In the genomic region with DNA sequence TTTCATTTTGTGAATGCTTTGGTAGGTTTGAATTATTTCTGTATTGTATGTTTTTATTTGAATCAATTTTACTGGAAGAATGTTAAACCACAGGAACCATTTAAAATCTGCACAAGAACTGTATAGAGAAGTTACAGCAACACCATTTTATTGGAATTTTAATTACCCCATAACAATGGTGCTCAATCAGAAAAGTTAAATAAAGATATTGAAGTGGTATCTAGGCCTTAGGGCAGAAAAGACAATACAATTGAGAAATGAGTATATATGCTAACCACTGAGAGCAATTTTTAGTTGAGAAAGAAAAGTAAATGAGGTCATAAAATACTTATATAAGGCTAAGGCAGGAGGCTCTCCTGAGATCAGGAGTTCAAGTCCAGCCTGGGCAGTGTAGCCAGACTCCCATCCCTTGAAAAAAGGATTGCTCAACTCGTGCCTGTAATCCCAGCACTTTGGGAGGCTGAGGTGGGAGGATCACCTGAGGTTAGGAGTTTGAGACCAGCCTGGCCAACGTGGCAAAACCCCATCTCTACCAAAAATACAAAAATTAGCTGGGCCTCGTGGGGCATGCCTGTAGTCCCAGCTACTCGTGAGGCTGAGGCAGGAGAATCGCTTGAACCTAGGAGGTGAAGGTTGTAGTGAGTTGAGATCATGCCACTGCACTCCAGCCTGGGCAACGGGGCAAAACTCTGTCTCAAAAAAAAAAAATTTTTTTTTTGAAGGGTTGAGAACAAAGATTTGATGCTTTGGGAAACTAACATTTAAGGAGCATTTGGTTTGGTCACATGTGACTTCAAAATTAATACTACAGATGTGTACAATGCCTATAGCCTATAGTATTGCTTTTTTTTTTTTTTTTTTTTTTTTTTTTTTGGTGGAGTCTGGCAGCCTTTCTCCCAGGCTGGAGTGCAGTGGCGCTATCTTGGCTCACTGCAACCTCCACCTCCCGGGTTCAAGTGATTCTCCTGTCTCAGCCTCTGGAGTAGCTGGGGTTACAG, we compare ENCODE assay signal across 1 cellular context.
A peak's percentile ranks its signal among the peaks of the same experiment; 100 is the strongest.
TF ChIP-seq lines count a peak whose summit lies in the region.

No MANE protein-coding gene starts in this region.

TF ChIP-seq in K562, 482 proteins besides CTCF, POLR2A, EP300 and RAD21 (continued from another document):
- TF ChIP-seq, protein P1, sequence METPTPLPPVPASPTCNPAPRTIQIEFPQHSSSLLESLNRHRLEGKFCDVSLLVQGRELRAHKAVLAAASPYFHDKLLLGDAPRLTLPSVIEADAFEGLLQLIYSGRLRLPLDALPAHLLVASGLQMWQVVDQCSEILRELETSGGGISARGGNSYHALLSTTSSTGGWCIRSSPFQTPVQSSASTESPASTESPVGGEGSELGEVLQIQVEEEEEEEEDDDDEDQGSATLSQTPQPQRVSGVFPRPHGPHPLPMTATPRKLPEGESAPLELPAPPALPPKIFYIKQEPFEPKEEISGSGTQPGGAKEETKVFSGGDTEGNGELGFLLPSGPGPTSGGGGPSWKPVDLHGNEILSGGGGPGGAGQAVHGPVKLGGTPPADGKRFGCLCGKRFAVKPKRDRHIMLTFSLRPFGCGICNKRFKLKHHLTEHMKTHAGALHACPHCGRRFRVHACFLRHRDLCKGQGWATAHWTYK (CRISPR knock-in tag; IDR thresholded peaks at IDR 0.05) = no peak
- TF ChIP-seq, protein P2, sequence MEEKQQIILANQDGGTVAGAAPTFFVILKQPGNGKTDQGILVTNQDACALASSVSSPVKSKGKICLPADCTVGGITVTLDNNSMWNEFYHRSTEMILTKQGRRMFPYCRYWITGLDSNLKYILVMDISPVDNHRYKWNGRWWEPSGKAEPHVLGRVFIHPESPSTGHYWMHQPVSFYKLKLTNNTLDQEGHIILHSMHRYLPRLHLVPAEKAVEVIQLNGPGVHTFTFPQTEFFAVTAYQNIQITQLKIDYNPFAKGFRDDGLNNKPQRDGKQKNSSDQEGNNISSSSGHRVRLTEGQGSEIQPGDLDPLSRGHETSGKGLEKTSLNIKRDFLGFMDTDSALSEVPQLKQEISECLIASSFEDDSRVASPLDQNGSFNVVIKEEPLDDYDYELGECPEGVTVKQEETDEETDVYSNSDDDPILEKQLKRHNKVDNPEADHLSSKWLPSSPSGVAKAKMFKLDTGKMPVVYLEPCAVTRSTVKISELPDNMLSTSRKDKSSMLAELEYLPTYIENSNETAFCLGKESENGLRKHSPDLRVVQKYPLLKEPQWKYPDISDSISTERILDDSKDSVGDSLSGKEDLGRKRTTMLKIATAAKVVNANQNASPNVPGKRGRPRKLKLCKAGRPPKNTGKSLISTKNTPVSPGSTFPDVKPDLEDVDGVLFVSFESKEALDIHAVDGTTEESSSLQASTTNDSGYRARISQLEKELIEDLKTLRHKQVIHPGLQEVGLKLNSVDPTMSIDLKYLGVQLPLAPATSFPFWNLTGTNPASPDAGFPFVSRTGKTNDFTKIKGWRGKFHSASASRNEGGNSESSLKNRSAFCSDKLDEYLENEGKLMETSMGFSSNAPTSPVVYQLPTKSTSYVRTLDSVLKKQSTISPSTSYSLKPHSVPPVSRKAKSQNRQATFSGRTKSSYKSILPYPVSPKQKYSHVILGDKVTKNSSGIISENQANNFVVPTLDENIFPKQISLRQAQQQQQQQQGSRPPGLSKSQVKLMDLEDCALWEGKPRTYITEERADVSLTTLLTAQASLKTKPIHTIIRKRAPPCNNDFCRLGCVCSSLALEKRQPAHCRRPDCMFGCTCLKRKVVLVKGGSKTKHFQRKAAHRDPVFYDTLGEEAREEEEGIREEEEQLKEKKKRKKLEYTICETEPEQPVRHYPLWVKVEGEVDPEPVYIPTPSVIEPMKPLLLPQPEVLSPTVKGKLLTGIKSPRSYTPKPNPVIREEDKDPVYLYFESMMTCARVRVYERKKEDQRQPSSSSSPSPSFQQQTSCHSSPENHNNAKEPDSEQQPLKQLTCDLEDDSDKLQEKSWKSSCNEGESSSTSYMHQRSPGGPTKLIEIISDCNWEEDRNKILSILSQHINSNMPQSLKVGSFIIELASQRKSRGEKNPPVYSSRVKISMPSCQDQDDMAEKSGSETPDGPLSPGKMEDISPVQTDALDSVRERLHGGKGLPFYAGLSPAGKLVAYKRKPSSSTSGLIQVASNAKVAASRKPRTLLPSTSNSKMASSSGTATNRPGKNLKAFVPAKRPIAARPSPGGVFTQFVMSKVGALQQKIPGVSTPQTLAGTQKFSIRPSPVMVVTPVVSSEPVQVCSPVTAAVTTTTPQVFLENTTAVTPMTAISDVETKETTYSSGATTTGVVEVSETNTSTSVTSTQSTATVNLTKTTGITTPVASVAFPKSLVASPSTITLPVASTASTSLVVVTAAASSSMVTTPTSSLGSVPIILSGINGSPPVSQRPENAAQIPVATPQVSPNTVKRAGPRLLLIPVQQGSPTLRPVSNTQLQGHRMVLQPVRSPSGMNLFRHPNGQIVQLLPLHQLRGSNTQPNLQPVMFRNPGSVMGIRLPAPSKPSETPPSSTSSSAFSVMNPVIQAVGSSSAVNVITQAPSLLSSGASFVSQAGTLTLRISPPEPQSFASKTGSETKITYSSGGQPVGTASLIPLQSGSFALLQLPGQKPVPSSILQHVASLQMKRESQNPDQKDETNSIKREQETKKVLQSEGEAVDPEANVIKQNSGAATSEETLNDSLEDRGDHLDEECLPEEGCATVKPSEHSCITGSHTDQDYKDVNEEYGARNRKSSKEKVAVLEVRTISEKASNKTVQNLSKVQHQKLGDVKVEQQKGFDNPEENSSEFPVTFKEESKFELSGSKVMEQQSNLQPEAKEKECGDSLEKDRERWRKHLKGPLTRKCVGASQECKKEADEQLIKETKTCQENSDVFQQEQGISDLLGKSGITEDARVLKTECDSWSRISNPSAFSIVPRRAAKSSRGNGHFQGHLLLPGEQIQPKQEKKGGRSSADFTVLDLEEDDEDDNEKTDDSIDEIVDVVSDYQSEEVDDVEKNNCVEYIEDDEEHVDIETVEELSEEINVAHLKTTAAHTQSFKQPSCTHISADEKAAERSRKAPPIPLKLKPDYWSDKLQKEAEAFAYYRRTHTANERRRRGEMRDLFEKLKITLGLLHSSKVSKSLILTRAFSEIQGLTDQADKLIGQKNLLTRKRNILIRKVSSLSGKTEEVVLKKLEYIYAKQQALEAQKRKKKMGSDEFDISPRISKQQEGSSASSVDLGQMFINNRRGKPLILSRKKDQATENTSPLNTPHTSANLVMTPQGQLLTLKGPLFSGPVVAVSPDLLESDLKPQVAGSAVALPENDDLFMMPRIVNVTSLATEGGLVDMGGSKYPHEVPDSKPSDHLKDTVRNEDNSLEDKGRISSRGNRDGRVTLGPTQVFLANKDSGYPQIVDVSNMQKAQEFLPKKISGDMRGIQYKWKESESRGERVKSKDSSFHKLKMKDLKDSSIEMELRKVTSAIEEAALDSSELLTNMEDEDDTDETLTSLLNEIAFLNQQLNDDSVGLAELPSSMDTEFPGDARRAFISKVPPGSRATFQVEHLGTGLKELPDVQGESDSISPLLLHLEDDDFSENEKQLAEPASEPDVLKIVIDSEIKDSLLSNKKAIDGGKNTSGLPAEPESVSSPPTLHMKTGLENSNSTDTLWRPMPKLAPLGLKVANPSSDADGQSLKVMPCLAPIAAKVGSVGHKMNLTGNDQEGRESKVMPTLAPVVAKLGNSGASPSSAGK (IDR thresholded peaks at IDR 0.05) = 0 out of 2 replicates have a peak, but pooled peaks have one; percentile 14
- 0 out of 2 replicates have a peak, but pooled peaks have one; percentile 33 for TF ChIP-seq BCOR (IDR thresholded peaks at IDR 0.05)
- TF ChIP-seq, protein P3, sequence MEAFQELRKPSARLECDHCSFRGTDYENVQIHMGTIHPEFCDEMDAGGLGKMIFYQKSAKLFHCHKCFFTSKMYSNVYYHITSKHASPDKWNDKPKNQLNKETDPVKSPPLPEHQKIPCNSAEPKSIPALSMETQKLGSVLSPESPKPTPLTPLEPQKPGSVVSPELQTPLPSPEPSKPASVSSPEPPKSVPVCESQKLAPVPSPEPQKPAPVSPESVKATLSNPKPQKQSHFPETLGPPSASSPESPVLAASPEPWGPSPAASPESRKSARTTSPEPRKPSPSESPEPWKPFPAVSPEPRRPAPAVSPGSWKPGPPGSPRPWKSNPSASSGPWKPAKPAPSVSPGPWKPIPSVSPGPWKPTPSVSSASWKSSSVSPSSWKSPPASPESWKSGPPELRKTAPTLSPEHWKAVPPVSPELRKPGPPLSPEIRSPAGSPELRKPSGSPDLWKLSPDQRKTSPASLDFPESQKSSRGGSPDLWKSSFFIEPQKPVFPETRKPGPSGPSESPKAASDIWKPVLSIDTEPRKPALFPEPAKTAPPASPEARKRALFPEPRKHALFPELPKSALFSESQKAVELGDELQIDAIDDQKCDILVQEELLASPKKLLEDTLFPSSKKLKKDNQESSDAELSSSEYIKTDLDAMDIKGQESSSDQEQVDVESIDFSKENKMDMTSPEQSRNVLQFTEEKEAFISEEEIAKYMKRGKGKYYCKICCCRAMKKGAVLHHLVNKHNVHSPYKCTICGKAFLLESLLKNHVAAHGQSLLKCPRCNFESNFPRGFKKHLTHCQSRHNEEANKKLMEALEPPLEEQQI (IDR thresholded peaks at IDR 0.05) = 0 out of 2 replicates have a peak, but pooled peaks have one; percentile 24
- TF ChIP-seq, protein P4, sequence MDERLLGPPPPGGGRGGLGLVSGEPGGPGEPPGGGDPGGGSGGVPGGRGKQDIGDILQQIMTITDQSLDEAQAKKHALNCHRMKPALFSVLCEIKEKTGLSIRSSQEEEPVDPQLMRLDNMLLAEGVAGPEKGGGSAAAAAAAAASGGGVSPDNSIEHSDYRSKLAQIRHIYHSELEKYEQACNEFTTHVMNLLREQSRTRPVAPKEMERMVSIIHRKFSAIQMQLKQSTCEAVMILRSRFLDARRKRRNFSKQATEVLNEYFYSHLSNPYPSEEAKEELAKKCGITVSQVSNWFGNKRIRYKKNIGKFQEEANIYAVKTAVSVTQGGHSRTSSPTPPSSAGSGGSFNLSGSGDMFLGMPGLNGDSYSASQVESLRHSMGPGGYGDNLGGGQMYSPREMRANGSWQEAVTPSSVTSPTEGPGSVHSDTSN (CRISPR knock-in tag; IDR thresholded peaks at IDR 0.05; ENCODE audit: low read depth) = no peak
- TF ChIP-seq, protein P4 (tag; conservative IDR thresholded peaks at IDR 0.05; ENCODE audit: low read depth) = no peak
- TF ChIP-seq ZNF146 (CRISPR knock-in tag; IDR thresholded peaks at IDR 0.05; ENCODE audit: unreplicated experiment) = no peak
- no peak for TF ChIP-seq KDM4B (IDR thresholded peaks at IDR 0.05; ENCODE audit: borderline replicate concordance in 2 of 2, low read depth in 1 of 2)
- TF ChIP-seq RB1 (IDR thresholded peaks at IDR 0.05; ENCODE audit: low read depth) = no peak
- no peak for TF ChIP-seq CBX5 (IDR thresholded peaks at IDR 0.05; ENCODE audit: borderline replicate concordance, low read depth)
- no peak for TF ChIP-seq NBN (IDR thresholded peaks at IDR 0.05; ENCODE audit: low read depth)
- TF ChIP-seq, protein P5, sequence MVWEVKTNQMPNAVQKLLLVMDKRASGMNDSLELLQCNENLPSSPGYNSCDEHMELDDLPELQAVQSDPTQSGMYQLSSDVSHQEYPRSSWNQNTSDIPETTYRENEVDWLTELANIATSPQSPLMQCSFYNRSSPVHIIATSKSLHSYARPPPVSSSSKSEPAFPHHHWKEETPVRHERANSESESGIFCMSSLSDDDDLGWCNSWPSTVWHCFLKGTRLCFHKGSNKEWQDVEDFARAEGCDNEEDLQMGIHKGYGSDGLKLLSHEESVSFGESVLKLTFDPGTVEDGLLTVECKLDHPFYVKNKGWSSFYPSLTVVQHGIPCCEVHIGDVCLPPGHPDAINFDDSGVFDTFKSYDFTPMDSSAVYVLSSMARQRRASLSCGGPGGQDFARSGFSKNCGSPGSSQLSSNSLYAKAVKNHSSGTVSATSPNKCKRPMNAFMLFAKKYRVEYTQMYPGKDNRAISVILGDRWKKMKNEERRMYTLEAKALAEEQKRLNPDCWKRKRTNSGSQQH (CRISPR knock-in tag; IDR thresholded peaks at IDR 0.05) = no peak
- peak; percentile 63 for TF ChIP-seq CEBPB (tag; IDR thresholded peaks at IDR 0.05)
- TF ChIP-seq FIP1L1 (IDR thresholded peaks at IDR 0.05; ENCODE audit: low read depth, low read length, poor library complexity, severe bottlenecking) = no peak
- no peak for TF ChIP-seq ZBTB1 (CRISPR knock-in tag; IDR thresholded peaks at IDR 0.05; ENCODE audit: borderline replicate concordance, low read depth)
